Comparison of ENCODE assay signal across 17 cellular contexts in the genomic region with DNA sequence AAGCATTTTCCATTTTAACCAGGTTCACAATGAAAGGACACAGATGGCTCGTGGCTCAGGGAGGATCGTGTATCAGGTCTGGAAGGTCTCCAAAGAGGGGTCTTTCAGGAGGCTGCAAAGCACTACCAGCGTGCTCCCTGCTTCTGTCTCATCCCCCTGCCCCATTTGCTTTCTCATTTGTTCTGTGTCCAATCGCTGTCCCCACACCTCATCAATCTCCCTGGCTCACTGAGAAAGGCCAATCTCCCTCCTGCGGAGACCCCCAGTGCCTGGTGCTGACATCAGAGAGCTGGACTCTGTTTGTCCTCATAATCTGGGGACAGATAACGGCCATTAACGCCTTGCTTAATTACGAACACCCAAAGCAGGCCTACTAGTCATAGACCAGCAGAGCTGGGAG.
DNase-seq lines count a peak whose midpoint lies in the region; TF ChIP-seq lines count a peak whose summit lies in the region.
"Had no signal": no experiment of that assay in that cellular context is flagged by ENCODE, and none has a peak within 500 bp of the region (broad histone marks: within the 10 kb centered on the region; RNA-seq: fewer than 3 reads in every experiment).

No MANE protein-coding gene starts in this region.

- no peak overlapping the region for H3K4ac ChIP-seq in mesendoderm (ENCODE audit: low read depth, low read length)

- H3K4me3 ChIP-seq in mesendoderm (ENCODE audit: low read length): no peak overlapping the region
- H3K4me3 ChIP-seq in spleen: no peak overlapping the region
- H3K4me3 ChIP-seq: BLaER1 treated with 17β-estradiol and CSF1 and Interleukin-3, amounts not matched to agents 10 nM and 100 nM had no signal

- H3K36me3 ChIP-seq in mesendoderm (ENCODE audit: control insufficient read depth, insufficient read depth, low read length) (no peaks in the 10 kb centered on the region), spleen (no peaks in the 10 kb centered on the region)
- H3K36me3 ChIP-seq: BLaER1 treated with 17β-estradiol and CSF1 and Interleukin-3, amounts not matched to agents 10 nM and 100 nM had no signal

- no peak for TF ChIP-seq CTCF in spleen (IDR thresholded peaks at IDR 0.05 in 8 of 11, conservative IDR thresholded peaks at IDR 0.05 in 3 of 11)

- H2BK120ac ChIP-seq in mesendoderm (ENCODE audit: low read depth, low read length): no peak overlapping the region

- H3K23ac ChIP-seq in mesendoderm (ENCODE audit: low read length): no peak overlapping the region

- H4K5ac ChIP-seq in mesendoderm (ENCODE audit: low read length): no peak overlapping the region

- no peak overlapping the region for H3K56ac ChIP-seq in mesendoderm (ENCODE audit: low read length)

- H3K4me1 ChIP-seq in mesendoderm (ENCODE audit: control insufficient read depth, low read depth, low read length) (no peaks in the 10 kb centered on the region), spleen (no peaks in the 10 kb centered on the region)
- H3K4me1 ChIP-seq: BLaER1 treated with 17β-estradiol and CSF1 and Interleukin-3, amounts not matched to agents 10 nM and 100 nM had no signal

- H3K9ac ChIP-seq in mesendoderm (ENCODE audit: low read length): no peak overlapping the region
- H3K9ac ChIP-seq: BLaER1 treated with 17β-estradiol and CSF1 and Interleukin-3, amounts not matched to agents 10 nM and 100 nM had no signal

- H3K27ac ChIP-seq in mesendoderm (ENCODE audit: low read depth, low read length) (no peak overlapping the region), spleen (no peak overlapping the region)
- H3K27ac ChIP-seq: BLaER1 treated with 17β-estradiol and CSF1 and Interleukin-3, amounts not matched to agents 10 nM and 100 nM had no signal

- H3K18ac ChIP-seq in mesendoderm (ENCODE audit: low read length): no peak overlapping the region

- no peak for TF ChIP-seq POLR2A in spleen (IDR thresholded peaks at IDR 0.05)

- intact Hi-C loops in spleen (cut with DNase I; ENCODE audit: low total_unique reads): no loop called here

- H3K4me2 ChIP-seq in mesendoderm (ENCODE audit: low read length): no peak overlapping the region
- H3K4me2 ChIP-seq: BLaER1 treated with 17β-estradiol and CSF1 and Interleukin-3, amounts not matched to agents 10 nM and 100 nM had no signal

- no peak overlapping the region for H2BK5ac ChIP-seq in mesendoderm (ENCODE audit: low read length)

- H3K27me3 ChIP-seq in mesendoderm (ENCODE audit: insufficient read depth, low read length, poor library complexity) (no peaks in the 10 kb centered on the region), spleen (replicated peaks in 1 of 7) (no peaks in the 10 kb centered on the region)
- H3K27me3 ChIP-seq: BLaER1 treated with 17β-estradiol and CSF1 and Interleukin-3, amounts not matched to agents 10 nM and 100 nM had no signal

- H3K79me2 ChIP-seq in mesendoderm (ENCODE audit: control insufficient read depth, insufficient read depth, low read length): no peaks in the 10 kb centered on the region

- DNase-seq in DMS 273 treated with DMSO at 0.1 percent for 48 hours (lab: John Stamatoyannopoulos, UW) (peak; percentile 54), NCI-H1092 (lab: John Stamatoyannopoulos, UW) (peak; percentile 41), NCI-H524 treated with DMSO at 0.1 percent for 48 hours (lab: John Stamatoyannopoulos, UW) (peak; percentile 23), mesendoderm (peak; percentile 80), NCI-H345 (lab: John Stamatoyannopoulos, UW) (no peak), HCEC 1CT (no peak), spleen (no peak)
- DNase-seq: Calu3; CD8-positive, alpha-beta T cell; DMS79; GOT3; KG1; NCI-H1417; NCI-H2029; NCI-H526; NK-92 treated with Interleukin-12 subunit alpha and Interleukin-12 subunit beta, amount 100 ng/mL, for 24 hours had no signal

- H4K8ac ChIP-seq in mesendoderm (ENCODE audit: low read depth, low read length): no peak overlapping the region

- H3K79me1 ChIP-seq in mesendoderm (ENCODE audit: low read length): no peaks in the 10 kb centered on the region

- no peak overlapping the region for H2BK15ac ChIP-seq in mesendoderm (replicated peaks; ENCODE audit: low read depth)

- no peak overlapping the region for H2AK5ac ChIP-seq in mesendoderm (ENCODE audit: low read length)

- peaks cover 0 to 15% (median 2%) of the 10 kb centered on the region in 8 donors for H3K9me3 ChIP-seq in spleen

- no CpG with 5 or more reads among the region's 8 CpGs for WGBS in mesendoderm (ENCODE audit: extremely low coverage, insufficient coverage, low lambda C conversion rate)
- WGBS in spleen, 5 donors: 82 to 89% (median 87%) methylated on average over 8 of the region's 8 CpGs

Comparison
In these comparisons a context has a peak if more than half of its experiments do, and no peak if none do; other contexts are left out.
1. DNase-seq: peak in DMS 273 treated with DMSO at 0.1 percent for 48 hours (single experiment), NCI-H1092 (single experiment), NCI-H524 treated with DMSO at 0.1 percent for 48 hours (single experiment) and mesendoderm (single experiment); none in NCI-H345 (single experiment), HCEC 1CT (single experiment) and spleen (single experiment).